Comparison of ENCODE assay signal across 1 cellular context in genomic region chr11:77819921-77820564, GRCh38.
TF ChIP-seq lines count a peak whose summit lies in the region.

No MANE protein-coding gene starts in this region.

TF ChIP-seq in SK-N-SH, 30 proteins besides CTCF, POLR2A, EP300 and RAD21 (continued from another document):
- TF ChIP-seq PBX3 (IDR thresholded peaks at IDR 0.05) (no peak), ELF1 (IDR thresholded peaks at IDR 0.05) (no peak), GATA2 (CRISPR knock-in tag; IDR thresholded peaks at IDR 0.05) (no peak)
